ENCODE assay signal across 2 cellular contexts in the genomic region with DNA sequence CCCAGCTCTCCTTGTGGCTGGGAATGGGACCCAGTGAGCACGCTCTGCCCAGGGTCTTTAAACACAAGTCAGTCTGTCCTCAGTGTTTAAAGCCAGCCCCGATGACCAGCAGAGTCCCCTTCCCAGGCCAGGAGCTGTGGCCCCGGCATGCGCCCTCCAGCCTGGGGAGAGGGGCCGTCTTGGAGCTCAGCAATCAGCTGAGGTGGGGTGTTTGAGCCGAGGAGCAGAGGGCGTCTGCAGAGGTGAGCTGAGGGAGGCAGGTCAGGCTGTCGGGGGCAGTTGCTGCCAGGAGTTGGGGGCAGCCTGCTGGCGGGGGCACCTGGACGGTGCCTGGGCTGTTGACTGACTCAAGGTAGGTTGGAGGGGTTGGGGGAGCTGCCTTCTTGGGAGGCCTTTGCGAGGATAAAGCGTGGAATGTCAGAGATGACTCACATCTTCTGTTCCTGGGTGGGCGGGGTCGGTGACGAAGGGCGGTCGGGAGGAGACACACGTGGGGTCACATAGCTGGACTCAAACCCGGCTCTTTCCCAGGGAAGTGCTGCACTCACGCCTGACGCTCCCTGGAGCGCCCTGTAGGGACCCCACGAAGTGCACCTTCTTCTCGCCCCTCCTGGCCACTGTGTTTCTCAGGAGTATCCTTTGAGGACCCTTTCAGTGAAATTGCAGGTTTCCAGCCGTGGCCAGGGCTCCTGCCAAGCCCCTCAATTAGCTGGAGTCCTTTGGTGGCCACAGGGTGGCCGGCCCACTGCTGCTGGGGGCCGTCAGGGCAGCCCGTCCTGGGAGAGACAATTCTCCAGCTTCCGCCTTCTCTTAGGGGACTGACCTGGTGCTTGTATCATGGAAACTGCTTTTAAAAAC.
TF ChIP-seq lines count a peak whose summit lies in the region.

No MANE protein-coding gene starts in this region.

TF ChIP-seq in A549, 52 proteins besides CTCF, POLR2A, EP300 and RAD21 (continued from another document):
- TF ChIP-seq KDM1A (IDR thresholded peaks at IDR 0.05; ENCODE audit: low read depth) (no peak), HOXB5 (CRISPR knock-in tag; IDR thresholded peaks at IDR 0.05) (peak; percentile 84), SMC3 (IDR thresholded peaks at IDR 0.05) (peak; percentile 11; the same call in 1 of the 3 replicates), CHD4 (IDR thresholded peaks at IDR 0.05; ENCODE audit: borderline replicate concordance) (no peak), FOSL2 (IDR thresholded peaks at IDR 0.05) (peak; percentile 67), FOSL2 (CRISPR knock-in tag; IDR thresholded peaks at IDR 0.05) (peak; percentile 95), RFX5 (IDR thresholded peaks at IDR 0.05) (no peak), ZSCAN20 (CRISPR knock-in tag; IDR thresholded peaks at IDR 0.05) (peak; percentile 46; the same call in 1 of the 2 replicates), FOSB (CRISPR knock-in tag; IDR thresholded peaks at IDR 0.05) (0 out of 2 replicates have a peak, but pooled peaks have one; percentile 8), CBX8 (IDR thresholded peaks at IDR 0.05) (no peak), GATA3 (IDR thresholded peaks at IDR 0.05; ENCODE audit: borderline replicate concordance) (peak; percentile 80), HOXB13 (CRISPR knock-in tag; IDR thresholded peaks at IDR 0.05; ENCODE audit: low read depth) (peak; percentile 89), TFCP2L1 (CRISPR knock-in tag; IDR thresholded peaks at IDR 0.05) (0 out of 2 replicates have a peak, but pooled peaks have one; percentile 48), JUNB (IDR thresholded peaks at IDR 0.05) (peak; percentile 52), MYC (IDR thresholded peaks at IDR 0.05; ENCODE audit: borderline replicate concordance, low read length) (no peak; the same call in 1 of the 2 replicates), EHF (CRISPR knock-in tag; IDR thresholded peaks at IDR 0.05) (peak; percentile 85; the same call in 1 of the 2 replicates), NR3C1 (IDR thresholded peaks at IDR 0.05) (no peak)
- TF ChIP-seq, protein P1, sequence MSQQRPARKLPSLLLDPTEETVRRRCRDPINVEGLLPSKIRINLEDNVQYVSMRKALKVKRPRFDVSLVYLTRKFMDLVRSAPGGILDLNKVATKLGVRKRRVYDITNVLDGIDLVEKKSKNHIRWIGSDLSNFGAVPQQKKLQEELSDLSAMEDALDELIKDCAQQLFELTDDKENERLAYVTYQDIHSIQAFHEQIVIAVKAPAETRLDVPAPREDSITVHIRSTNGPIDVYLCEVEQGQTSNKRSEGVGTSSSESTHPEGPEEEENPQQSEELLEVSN (IDR thresholded peaks at IDR 0.05; ENCODE audit: borderline replicate concordance, low read depth): peak; percentile 37; the same call in 1 of the 2 replicates
- TF ChIP-seq, protein P2, sequence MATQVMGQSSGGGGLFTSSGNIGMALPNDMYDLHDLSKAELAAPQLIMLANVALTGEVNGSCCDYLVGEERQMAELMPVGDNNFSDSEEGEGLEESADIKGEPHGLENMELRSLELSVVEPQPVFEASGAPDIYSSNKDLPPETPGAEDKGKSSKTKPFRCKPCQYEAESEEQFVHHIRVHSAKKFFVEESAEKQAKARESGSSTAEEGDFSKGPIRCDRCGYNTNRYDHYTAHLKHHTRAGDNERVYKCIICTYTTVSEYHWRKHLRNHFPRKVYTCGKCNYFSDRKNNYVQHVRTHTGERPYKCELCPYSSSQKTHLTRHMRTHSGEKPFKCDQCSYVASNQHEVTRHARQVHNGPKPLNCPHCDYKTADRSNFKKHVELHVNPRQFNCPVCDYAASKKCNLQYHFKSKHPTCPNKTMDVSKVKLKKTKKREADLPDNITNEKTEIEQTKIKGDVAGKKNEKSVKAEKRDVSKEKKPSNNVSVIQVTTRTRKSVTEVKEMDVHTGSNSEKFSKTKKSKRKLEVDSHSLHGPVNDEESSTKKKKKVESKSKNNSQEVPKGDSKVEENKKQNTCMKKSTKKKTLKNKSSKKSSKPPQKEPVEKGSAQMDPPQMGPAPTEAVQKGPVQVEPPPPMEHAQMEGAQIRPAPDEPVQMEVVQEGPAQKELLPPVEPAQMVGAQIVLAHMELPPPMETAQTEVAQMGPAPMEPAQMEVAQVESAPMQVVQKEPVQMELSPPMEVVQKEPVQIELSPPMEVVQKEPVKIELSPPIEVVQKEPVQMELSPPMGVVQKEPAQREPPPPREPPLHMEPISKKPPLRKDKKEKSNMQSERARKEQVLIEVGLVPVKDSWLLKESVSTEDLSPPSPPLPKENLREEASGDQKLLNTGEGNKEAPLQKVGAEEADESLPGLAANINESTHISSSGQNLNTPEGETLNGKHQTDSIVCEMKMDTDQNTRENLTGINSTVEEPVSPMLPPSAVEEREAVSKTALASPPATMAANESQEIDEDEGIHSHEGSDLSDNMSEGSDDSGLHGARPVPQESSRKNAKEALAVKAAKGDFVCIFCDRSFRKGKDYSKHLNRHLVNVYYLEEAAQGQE (IDR thresholded peaks at IDR 0.05): no peak
- TF ChIP-seq, protein P3, sequence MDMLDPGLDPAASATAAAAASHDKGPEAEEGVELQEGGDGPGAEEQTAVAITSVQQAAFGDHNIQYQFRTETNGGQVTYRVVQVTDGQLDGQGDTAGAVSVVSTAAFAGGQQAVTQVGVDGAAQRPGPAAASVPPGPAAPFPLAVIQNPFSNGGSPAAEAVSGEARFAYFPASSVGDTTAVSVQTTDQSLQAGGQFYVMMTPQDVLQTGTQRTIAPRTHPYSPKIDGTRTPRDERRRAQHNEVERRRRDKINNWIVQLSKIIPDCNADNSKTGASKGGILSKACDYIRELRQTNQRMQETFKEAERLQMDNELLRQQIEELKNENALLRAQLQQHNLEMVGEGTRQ (IDR thresholded peaks at IDR 0.05): peak; percentile 49
- TF ChIP-seq, protein P4, sequence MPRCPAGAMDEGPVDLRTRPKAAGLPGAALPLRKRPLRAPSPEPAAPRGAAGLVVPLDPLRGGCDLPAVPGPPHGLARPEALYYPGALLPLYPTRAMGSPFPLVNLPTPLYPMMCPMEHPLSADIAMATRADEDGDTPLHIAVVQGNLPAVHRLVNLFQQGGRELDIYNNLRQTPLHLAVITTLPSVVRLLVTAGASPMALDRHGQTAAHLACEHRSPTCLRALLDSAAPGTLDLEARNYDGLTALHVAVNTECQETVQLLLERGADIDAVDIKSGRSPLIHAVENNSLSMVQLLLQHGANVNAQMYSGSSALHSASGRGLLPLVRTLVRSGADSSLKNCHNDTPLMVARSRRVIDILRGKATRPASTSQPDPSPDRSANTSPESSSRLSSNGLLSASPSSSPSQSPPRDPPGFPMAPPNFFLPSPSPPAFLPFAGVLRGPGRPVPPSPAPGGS (IDR thresholded peaks at IDR 0.05): peak; percentile 12; the same call in 1 of the 3 replicates

TF ChIP-seq in HCT116, 20 proteins besides CTCF, POLR2A, EP300 and RAD21:
- TF ChIP-seq, protein P2 (IDR thresholded peaks at IDR 0.05; ENCODE audit: low read depth): no peak
- TF ChIP-seq EGR1 (IDR thresholded peaks at IDR 0.05; ENCODE audit: low read depth): no peak
- no peak for TF ChIP-seq ELF1 (IDR thresholded peaks at IDR 0.05; ENCODE audit: borderline replicate concordance, low read depth)
- no peak for TF ChIP-seq ZFX (IDR thresholded peaks at IDR 0.05)
- TF ChIP-seq, protein P5, sequence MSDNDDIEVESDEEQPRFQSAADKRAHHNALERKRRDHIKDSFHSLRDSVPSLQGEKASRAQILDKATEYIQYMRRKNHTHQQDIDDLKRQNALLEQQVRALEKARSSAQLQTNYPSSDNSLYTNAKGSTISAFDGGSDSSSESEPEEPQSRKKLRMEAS (IDR thresholded peaks at IDR 0.05): no peak
- no peak for TF ChIP-seq JUND (IDR thresholded peaks at IDR 0.05)
- no peak for TF ChIP-seq ZNF274 (IDR thresholded peaks at IDR 0.05; ENCODE audit: low read depth, low read length)
- no peak for TF ChIP-seq SP1 (IDR thresholded peaks at IDR 0.05; ENCODE audit: low read depth)
- TF ChIP-seq EZH2phosphoT487 (IDR thresholded peaks at IDR 0.05; ENCODE audit: borderline replicate concordance): no peak
- TF ChIP-seq EZH2 (IDR thresholded peaks at IDR 0.05): no peak
- no peak for TF ChIP-seq FOSL1 (IDR thresholded peaks at IDR 0.05; ENCODE audit: low read depth)
- no peak for TF ChIP-seq POLR2AphosphoS5 (IDR thresholded peaks at IDR 0.05; ENCODE audit: low read depth, low read length)
- no peak for TF ChIP-seq CBX3 (IDR thresholded peaks at IDR 0.05; ENCODE audit: low read depth)
- TF ChIP-seq CEBPB (IDR thresholded peaks at IDR 0.05; ENCODE audit: low read depth): no peak
